ENCODE assay signal across 1 cellular context in the genomic region with DNA sequence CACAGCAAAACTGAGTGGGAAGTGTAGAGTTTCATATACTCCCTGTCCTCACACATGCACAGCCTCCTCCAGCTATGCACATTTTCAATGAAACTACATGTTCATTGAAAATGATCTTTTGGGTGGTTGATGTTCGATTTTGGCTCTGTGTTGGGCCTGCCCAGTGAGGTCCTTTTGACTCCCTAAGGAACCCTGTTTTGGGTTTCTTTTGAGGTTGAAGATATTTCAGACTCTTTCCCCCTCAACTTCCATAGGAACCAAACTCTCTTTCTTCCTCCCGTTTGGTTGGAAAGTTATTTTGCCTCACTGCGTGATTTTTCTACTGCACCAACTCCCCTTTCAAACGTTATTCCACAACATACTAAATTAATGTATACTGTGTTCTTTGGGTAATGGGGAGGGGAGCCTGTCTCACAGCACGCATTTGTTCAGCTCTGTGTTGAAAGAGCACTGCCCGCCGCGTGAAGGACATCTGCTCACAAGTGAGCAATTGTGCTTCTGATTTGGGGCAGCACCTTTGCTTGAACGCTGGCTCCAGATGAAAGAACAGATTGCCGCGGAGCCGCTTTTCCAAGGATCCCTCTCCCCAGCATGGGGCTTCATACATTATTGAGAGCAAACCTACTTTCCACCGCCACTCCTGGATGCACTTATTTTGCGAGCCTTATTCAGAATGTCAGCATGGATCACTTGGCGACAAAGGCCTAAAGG.
A peak's percentile ranks its signal among the peaks of the same experiment; 100 is the strongest.
TF ChIP-seq lines count a peak whose summit lies in the region.

No MANE protein-coding gene starts in this region.

TF ChIP-seq in HepG2, 621 proteins besides CTCF, POLR2A, EP300 and RAD21 (continued from another document and continues in another):
- TF ChIP-seq ZNF281 (CRISPR knock-in tag; IDR thresholded peaks at IDR 0.05; ENCODE audit: borderline replicate concordance) (peak; percentile 81), ZKSCAN8 (CRISPR knock-in tag; IDR thresholded peaks at IDR 0.05; ENCODE audit: borderline replicate concordance) (no peak), KDM4B (CRISPR knock-in tag; IDR thresholded peaks at IDR 0.05) (peak; percentile 47; the same call in 1 of the 2 replicates), HNF4G (IDR thresholded peaks at IDR 0.05; ENCODE audit: borderline replicate concordance, low read depth, low read length) (no peak; the same call in 1 of the 2 replicates), HNF4G (CRISPR knock-in tag; IDR thresholded peaks at IDR 0.05; ENCODE audit: borderline replicate concordance, low read depth) (no peak; the same call in 1 of the 2 replicates), EHMT2 (IDR thresholded peaks at IDR 0.05; ENCODE audit: borderline replicate concordance, low read depth, low read length) (no peak; the same call in 1 of the 2 replicates), ZSCAN29 (CRISPR knock-in tag; conservative IDR thresholded peaks at IDR 0.05) (no peak), HMG20B (CRISPR knock-in tag; conservative IDR thresholded peaks at IDR 0.05) (peak; percentile 90), RELA (CRISPR knock-in tag; IDR thresholded peaks at IDR 0.05) (no peak), SMAD1 (CRISPR knock-in tag; IDR thresholded peaks at IDR 0.05; ENCODE audit: borderline replicate concordance, low read depth) (no peak), ADNP (CRISPR knock-in tag; IDR thresholded peaks at IDR 0.05) (no peak), KLF12 (CRISPR knock-in tag; IDR thresholded peaks at IDR 0.05; ENCODE audit: borderline replicate concordance) (peak; percentile 50; the same call in 1 of the 2 replicates), IRF2 (CRISPR knock-in tag; IDR thresholded peaks at IDR 0.05) (peak; percentile 92), ZNF879 (CRISPR knock-in tag; IDR thresholded peaks at IDR 0.05) (peak; percentile 80; the same call in 1 of the 2 replicates), ZNF747 (CRISPR knock-in tag; IDR thresholded peaks at IDR 0.05; ENCODE audit: borderline replicate concordance) (peak; percentile 80; the same call in 1 of the 2 replicates), CEBPB (IDR thresholded peaks at IDR 0.05; ENCODE audit: borderline replicate concordance, low read depth, low read length) (peak; percentile 83; the same call in 1 of the 2 replicates), MTF2 (CRISPR knock-in tag; IDR thresholded peaks at IDR 0.05; ENCODE audit: borderline replicate concordance) (peak; percentile 79; the same call in 1 of the 2 replicates), HOXA3 (CRISPR knock-in tag; IDR thresholded peaks at IDR 0.05) (peak; percentile 86), ZNF460 (CRISPR knock-in tag; IDR thresholded peaks at IDR 0.05; ENCODE audit: borderline replicate concordance) (no peak; the same call in 1 of the 2 replicates), ZFP36 (IDR thresholded peaks at IDR 0.05; ENCODE audit: borderline replicate concordance, low read depth, low read length, partially characterized antibody) (no peak), GABPB1 (CRISPR knock-in tag; IDR thresholded peaks at IDR 0.05) (peak; percentile 42; the same call in 1 of the 2 replicates), ZBTB33 (CRISPR knock-in tag; IDR thresholded peaks at IDR 0.05) (peak; percentile 69), LBX2 (CRISPR knock-in tag; IDR thresholded peaks at IDR 0.05; ENCODE audit: borderline replicate concordance) (no peak), ZBTB10 (CRISPR knock-in tag; IDR thresholded peaks at IDR 0.05; ENCODE audit: borderline replicate concordance) (peak; percentile 41; the same call in 1 of the 2 replicates), ZNF562 (CRISPR knock-in tag; IDR thresholded peaks at IDR 0.05; ENCODE audit: borderline replicate concordance) (no peak), ZNF530 (CRISPR knock-in tag; IDR thresholded peaks at IDR 0.05; ENCODE audit: low read depth) (no peak), ZNF260 (CRISPR knock-in tag; IDR thresholded peaks at IDR 0.05; ENCODE audit: borderline replicate concordance, low read depth) (no peak)
- TF ChIP-seq, protein P1, sequence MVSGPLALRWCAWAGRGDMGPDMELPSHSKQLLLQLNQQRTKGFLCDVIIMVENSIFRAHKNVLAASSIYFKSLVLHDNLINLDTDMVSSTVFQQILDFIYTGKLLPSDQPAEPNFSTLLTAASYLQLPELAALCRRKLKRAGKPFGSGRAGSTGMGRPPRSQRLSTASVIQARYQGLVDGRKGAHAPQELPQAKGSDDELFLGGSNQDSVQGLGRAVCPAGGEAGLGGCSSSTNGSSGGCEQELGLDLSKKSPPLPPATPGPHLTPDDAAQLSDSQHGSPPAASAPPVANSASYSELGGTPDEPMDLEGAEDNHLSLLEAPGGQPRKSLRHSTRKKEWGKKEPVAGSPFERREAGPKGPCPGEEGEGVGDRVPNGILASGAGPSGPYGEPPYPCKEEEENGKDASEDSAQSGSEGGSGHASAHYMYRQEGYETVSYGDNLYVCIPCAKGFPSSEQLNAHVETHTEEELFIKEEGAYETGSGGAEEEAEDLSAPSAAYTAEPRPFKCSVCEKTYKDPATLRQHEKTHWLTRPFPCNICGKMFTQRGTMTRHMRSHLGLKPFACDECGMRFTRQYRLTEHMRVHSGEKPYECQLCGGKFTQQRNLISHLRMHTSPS (CRISPR knock-in tag; IDR thresholded peaks at IDR 0.05; ENCODE audit: low read depth), result no peak
- TF ChIP-seq, protein P2, sequence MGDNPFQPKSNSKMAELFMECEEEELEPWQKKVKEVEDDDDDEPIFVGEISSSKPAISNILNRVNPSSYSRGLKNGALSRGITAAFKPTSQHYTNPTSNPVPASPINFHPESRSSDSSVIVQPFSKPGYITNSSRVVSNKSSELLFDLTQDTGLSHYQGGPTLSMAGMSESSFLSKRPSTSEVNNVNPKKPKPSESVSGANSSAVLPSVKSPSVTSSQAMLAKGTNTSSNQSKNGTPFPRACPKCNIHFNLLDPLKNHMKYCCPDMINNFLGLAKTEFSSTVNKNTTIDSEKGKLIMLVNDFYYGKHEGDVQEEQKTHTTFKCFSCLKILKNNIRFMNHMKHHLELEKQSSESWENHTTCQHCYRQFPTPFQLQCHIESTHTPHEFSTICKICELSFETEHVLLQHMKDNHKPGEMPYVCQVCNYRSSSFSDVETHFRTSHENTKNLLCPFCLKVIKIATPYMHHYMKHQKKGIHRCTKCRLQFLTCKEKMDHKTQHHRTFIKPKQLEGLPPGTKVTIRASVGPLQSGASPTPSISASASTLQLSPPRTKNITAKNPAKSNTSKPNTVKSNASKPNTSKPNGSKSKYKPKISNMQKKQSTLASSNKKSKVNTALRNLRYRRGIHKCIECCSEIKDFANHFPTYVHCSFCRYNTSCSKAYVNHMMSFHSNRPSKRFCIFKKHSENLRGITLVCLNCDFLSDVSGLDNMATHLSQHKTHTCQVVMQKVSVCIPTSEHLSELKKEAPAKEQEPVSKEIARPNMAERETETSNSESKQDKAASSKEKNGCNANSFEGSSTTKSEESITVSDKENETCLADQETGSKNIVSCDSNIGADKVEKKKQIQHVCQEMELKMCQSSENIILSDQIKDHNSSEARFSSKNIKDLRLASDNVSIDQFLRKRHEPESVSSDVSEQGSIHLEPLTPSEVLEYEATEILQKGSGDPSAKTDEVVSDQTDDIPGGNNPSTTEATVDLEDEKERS (CRISPR knock-in tag; IDR thresholded peaks at IDR 0.05), result peak; percentile 94; the same call in 1 of the 2 replicates
- TF ChIP-seq, protein P3, sequence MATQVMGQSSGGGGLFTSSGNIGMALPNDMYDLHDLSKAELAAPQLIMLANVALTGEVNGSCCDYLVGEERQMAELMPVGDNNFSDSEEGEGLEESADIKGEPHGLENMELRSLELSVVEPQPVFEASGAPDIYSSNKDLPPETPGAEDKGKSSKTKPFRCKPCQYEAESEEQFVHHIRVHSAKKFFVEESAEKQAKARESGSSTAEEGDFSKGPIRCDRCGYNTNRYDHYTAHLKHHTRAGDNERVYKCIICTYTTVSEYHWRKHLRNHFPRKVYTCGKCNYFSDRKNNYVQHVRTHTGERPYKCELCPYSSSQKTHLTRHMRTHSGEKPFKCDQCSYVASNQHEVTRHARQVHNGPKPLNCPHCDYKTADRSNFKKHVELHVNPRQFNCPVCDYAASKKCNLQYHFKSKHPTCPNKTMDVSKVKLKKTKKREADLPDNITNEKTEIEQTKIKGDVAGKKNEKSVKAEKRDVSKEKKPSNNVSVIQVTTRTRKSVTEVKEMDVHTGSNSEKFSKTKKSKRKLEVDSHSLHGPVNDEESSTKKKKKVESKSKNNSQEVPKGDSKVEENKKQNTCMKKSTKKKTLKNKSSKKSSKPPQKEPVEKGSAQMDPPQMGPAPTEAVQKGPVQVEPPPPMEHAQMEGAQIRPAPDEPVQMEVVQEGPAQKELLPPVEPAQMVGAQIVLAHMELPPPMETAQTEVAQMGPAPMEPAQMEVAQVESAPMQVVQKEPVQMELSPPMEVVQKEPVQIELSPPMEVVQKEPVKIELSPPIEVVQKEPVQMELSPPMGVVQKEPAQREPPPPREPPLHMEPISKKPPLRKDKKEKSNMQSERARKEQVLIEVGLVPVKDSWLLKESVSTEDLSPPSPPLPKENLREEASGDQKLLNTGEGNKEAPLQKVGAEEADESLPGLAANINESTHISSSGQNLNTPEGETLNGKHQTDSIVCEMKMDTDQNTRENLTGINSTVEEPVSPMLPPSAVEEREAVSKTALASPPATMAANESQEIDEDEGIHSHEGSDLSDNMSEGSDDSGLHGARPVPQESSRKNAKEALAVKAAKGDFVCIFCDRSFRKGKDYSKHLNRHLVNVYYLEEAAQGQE (IDR thresholded peaks at IDR 0.05; ENCODE audit: borderline replicate concordance in 1 of 2, low read depth in 1 of 2, low read length in 2 of 2), result peak in 1 of 2 experiments; percentile 20; a peak in 1 of 4 replicates
- TF ChIP-seq, protein P4, sequence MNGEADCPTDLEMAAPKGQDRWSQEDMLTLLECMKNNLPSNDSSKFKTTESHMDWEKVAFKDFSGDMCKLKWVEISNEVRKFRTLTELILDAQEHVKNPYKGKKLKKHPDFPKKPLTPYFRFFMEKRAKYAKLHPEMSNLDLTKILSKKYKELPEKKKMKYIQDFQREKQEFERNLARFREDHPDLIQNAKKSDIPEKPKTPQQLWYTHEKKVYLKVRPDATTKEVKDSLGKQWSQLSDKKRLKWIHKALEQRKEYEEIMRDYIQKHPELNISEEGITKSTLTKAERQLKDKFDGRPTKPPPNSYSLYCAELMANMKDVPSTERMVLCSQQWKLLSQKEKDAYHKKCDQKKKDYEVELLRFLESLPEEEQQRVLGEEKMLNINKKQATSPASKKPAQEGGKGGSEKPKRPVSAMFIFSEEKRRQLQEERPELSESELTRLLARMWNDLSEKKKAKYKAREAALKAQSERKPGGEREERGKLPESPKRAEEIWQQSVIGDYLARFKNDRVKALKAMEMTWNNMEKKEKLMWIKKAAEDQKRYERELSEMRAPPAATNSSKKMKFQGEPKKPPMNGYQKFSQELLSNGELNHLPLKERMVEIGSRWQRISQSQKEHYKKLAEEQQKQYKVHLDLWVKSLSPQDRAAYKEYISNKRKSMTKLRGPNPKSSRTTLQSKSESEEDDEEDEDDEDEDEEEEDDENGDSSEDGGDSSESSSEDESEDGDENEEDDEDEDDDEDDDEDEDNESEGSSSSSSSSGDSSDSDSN (CRISPR knock-in tag; IDR thresholded peaks at IDR 0.05), result peak; percentile 70
